21 cellular contexts compared by ENCODE assay signal in the genomic region with DNA sequence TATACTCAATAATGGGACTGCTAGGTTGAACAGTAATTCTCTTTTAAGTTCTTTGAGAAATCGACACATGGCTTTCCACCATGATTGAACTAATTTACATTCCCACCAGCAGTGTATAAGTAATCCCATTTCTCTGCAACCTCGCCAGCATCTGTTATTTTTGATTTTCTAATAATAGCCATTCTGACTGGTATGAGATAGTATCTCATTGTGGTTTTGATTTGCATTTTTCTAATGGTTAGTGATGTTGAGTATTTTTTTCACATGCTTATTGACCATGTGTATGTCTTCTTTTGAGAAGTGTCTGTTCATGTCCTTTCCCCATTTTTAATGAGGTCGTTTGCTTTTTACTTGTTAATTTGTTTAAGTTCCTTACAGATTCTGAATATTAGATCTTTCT.
A peak's percentile ranks its signal among the peaks of the same experiment; 100 is the strongest.
DNase-seq lines count a peak whose midpoint lies in the region; ATAC-seq, FAIRE-seq and TF ChIP-seq lines count a peak whose summit lies in the region.
"Had no signal": no experiment of that assay in that cellular context is flagged by ENCODE, and none has a peak within 500 bp of the region (broad histone marks: within the 10 kb centered on the region; RNA-seq: fewer than 3 reads in every experiment).

No MANE protein-coding gene starts in this region.

- TF ChIP-seq CTCF in CD4-positive, alpha-beta T cell (IDR thresholded peaks at IDR 0.05): no peak
- no peak for TF ChIP-seq CTCF in SU-DHL-6 (IDR thresholded peaks at IDR 0.05; ENCODE audit: insufficient read depth, low read length, poor library complexity, severe bottlenecking)

- POLR2A ChIA-PET in CD4-positive, alpha-beta T cell (lab: Charles Lee): no interaction called here

- H3K27me3 ChIP-seq in CD4-positive, alpha-beta T cell (ENCODE audit: control insufficient read depth, insufficient read depth, low read length): no peaks in the 10 kb centered on the region
- no peaks in the 10 kb centered on the region for H3K27me3 ChIP-seq in SU-DHL-6 (ENCODE audit: low read length)
- H3K27me3 ChIP-seq: pancreas, sigmoid colon, tibial nerve had no signal

- no peak for DNase-seq in CD4-positive, alpha-beta T cell
- DNase-seq in EL (peak; percentile 54), iris pigment epithelial cell (ENCODE audit: low read depth) (peak; percentile 47), mucosa of gallbladder (ENCODE audit: low spot score) (no peak), RCC 7860 (ENCODE audit: low spot score) (no peak), NCI-H2029 treated with DMSO at 0.1 percent for 48 hours (lab: John Stamatoyannopoulos, UW) (no peak)
- no peak for DNase-seq in activated CD4-positive, alpha-beta T cell treated with anti-CD3 and anti-CD28 coated beads for 48 hours
- DNase-seq: activated CD4-positive, alpha-beta T cell treated with anti-CD3 and anti-CD28 coated beads, Interleukin-2, amount 50 U/mL, for 48 hours; Caco-2; MV-4-11; NCI-H2029; NCI-H524; pancreas; sigmoid colon; stimulated activated naive CD8-positive, alpha-beta T cell treated with anti-CD3 and anti-CD28 coated beads, Interleukin-15, Interleukin-2, amounts not matched to agents 100 U/mL and 50 U/mL, for 24 hours had no signal

- no peak for ATAC-seq in CD4-positive, alpha-beta T cell (ENCODE audit: poor library complexity)
- ATAC-seq: pancreas; stimulated activated naive CD8-positive, alpha-beta T cell treated with anti-CD3 and anti-CD28 coated beads, Interleukin-15, Interleukin-2, amounts not matched to agents 100 U/mL and 50 U/mL, for 24 hours had no signal

- peak overlapping the region; percentile 42 for H3K4me3 Mint-ChIP-seq in CD4-positive, alpha-beta T cell

- intact Hi-C loops in CD4-positive, alpha-beta T cell (cut with DNase I, micrococcal nuclease): no loop called here

- no peaks in the 10 kb centered on the region for H3K27me3 Mint-ChIP-seq in CD4-positive, alpha-beta T cell

- CTCF ChIA-PET in CD4-positive, alpha-beta T cell (lab: Charles Lee): interaction anchor here (1.3 to 1.5 kb wide), 2 partner anchors 11 to 65 kb away, joined by 3 to 5 read pairs; no protein-coding TSS in a partner anchor

- peak overlapping the region; percentile 23 for H3K4me3 ChIP-seq in SU-DHL-6 (ENCODE audit: insufficient read depth, low read length, poor library complexity, severe bottlenecking)
- H3K4me3 ChIP-seq: pancreas, sigmoid colon, tibial nerve had no signal

- H3K36me3 ChIP-seq in SU-DHL-6 (ENCODE audit: low read length): peaks cover 41% of the 10 kb centered on the region
- H3K36me3 ChIP-seq: pancreas had no signal

- peak overlapping the region; percentile 53 for H3K4me2 ChIP-seq in SU-DHL-6 (ENCODE audit: low read depth, low read length, poor library complexity, severe bottlenecking)

- no peaks in the 10 kb centered on the region for H3K9me3 Mint-ChIP-seq in CD4-positive, alpha-beta T cell

- H3K9me2 ChIP-seq in SU-DHL-6 (replicated peaks; ENCODE audit: insufficient read depth, low read length): no peaks in the 10 kb centered on the region

- no peak for FAIRE-seq in RCC 7860 (lab: Jason Lieb, UNC)
- FAIRE-seq: bronchial epithelial cell, G401.6, GM12892, pancreas had no signal

- H3K27ac ChIP-seq in CD4-positive, alpha-beta T cell (ENCODE audit: low read depth, low read length): no peak overlapping the region
- peak overlapping the region; percentile 84 for H3K27ac ChIP-seq in SU-DHL-6 (ENCODE audit: low read depth, low read length)
- H3K27ac ChIP-seq: HL-60, pancreas, sigmoid colon, tibial nerve had no signal

- H3K4me1 Mint-ChIP-seq in CD4-positive, alpha-beta T cell (ENCODE audit: low read depth): peaks cover 79% of the 10 kb centered on the region

- H3K9ac ChIP-seq in SU-DHL-6 (ENCODE audit: low read length): no peak overlapping the region

- peaks cover 79% of the 10 kb centered on the region for H3K36me3 Mint-ChIP-seq in CD4-positive, alpha-beta T cell (ENCODE audit: low read depth)

- H3F3A ChIP-seq in SU-DHL-6 (ENCODE audit: insufficient read depth): peaks cover 65% of the 10 kb centered on the region

- H4K20me1 ChIP-seq in SU-DHL-6 (ENCODE audit: low read depth, low read length): no peaks in the 10 kb centered on the region

- peak overlapping the region; percentile 64 for H3K27ac Mint-ChIP-seq in CD4-positive, alpha-beta T cell

- H3K9me3 ChIP-seq in CD4-positive, alpha-beta T cell (ENCODE audit: control insufficient read depth, low read length): no peaks in the 10 kb centered on the region
- H3K9me3 ChIP-seq in SU-DHL-6 (ENCODE audit: insufficient read depth, low read length): no peaks in the 10 kb centered on the region
- H3K9me3 ChIP-seq: Caco-2, pancreas, sigmoid colon, tibial nerve had no signal

- no peak overlapping the region for H2AFZ ChIP-seq in SU-DHL-6 (ENCODE audit: low read depth, low read length, severe bottlenecking)

- peaks cover 86% of the 10 kb centered on the region for H3K79me2 ChIP-seq in SU-DHL-6 (ENCODE audit: insufficient read depth, low read length)

Comparison
In these comparisons a context has a peak if more than half of its experiments do, and no peak if none do; other contexts are left out.
1. DNase-seq: peak in EL (single experiment) and iris pigment epithelial cell (single experiment); none in CD4-positive, alpha-beta T cell (0 of 10), mucosa of gallbladder (single experiment), RCC 7860 (single experiment), NCI-H2029 treated with DMSO at 0.1 percent for 48 hours (single experiment) and activated CD4-positive, alpha-beta T cell treated with anti-CD3 and anti-CD28 coated beads for 48 hours (single experiment).